Comparison of ENCODE assay signal across 8 cellular contexts in the genomic region with DNA sequence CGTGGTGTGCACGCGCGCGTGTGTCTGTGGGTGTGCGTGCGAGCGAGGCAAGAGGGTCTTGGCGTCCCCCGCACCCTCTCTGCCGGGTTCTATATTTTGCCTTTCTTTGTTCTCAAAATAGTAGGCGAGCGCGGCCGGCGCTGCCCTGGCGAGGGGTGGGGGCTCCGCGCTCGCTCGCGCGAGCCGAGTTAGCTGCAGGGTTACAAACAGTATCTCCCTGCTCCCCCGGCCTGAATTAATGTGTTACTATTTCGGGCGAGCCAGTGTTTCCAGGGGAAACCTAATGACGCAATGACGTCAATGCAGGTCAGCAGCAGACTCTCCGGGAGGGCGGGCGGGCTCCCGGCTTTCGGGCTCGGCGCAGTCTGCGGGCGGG.
DNase-seq lines count a peak whose midpoint lies in the region; ATAC-seq and TF ChIP-seq lines count a peak whose summit lies in the region.

No MANE protein-coding gene starts in this region.

- TF ChIP-seq POLR2A in upper lobe of left lung (IDR thresholded peaks at IDR 0.05) (no peak), GM18505 (IDR thresholded peaks at IDR 0.05; ENCODE audit: borderline replicate concordance, extremely low read depth, insufficient read depth, insufficient read length) (no peak)

- H3K4me3 ChIP-seq in HUES48 (ENCODE audit: low read depth, low read length): peak overlapping the region; percentile 74
- peak overlapping the region; percentile 46 for H3K4me3 ChIP-seq in effector memory CD4-positive, alpha-beta T cell (ENCODE audit: insufficient read depth, low read depth, low read length, poor library complexity, severe bottlenecking)
- H3K4me3 ChIP-seq in mucosa of descending colon: no peak overlapping the region
- peak overlapping the region in 3 of 4 donors; percentile 32 to 49 (median 43) for H3K4me3 ChIP-seq in upper lobe of left lung

- H3K27me3 ChIP-seq in HUES48 (ENCODE audit: control insufficient read depth, insufficient read depth, low read length): peaks cover 98% of the 10 kb centered on the region
- H3K27me3 ChIP-seq in effector memory CD4-positive, alpha-beta T cell (replicated peaks; ENCODE audit: control insufficient read depth, insufficient read depth, low read length, poor library complexity, severe bottlenecking): peaks cover 36% of the 10 kb centered on the region
- peaks cover 0 to 36% (median 26%) of the 10 kb centered on the region in 4 donors for H3K27me3 ChIP-seq in upper lobe of left lung

- H3K9me3 ChIP-seq in HUES48 (ENCODE audit: control insufficient read depth, insufficient read depth, low read length): no peaks in the 10 kb centered on the region
- H3K9me3 ChIP-seq in effector memory CD4-positive, alpha-beta T cell (ENCODE audit: control insufficient read depth, low read length): no peaks in the 10 kb centered on the region
- H3K9me3 ChIP-seq in mucosa of descending colon: no peaks in the 10 kb centered on the region
- no peaks in the 10 kb centered on the region for H3K9me3 ChIP-seq in upper lobe of left lung

- H3K9ac ChIP-seq in HUES48 (ENCODE audit: low read depth, low read length): no peak overlapping the region

- no peak for TF ChIP-seq EP300 in upper lobe of left lung (IDR thresholded peaks at IDR 0.05)

- no peak for TF ChIP-seq CTCF in mucosa of descending colon (IDR thresholded peaks at IDR 0.05)
- TF ChIP-seq CTCF in upper lobe of left lung (IDR thresholded peaks at IDR 0.05): no peak

- ATAC-seq in mucosa of descending colon (peak; percentile 34), upper lobe of left lung (ENCODE audit: low FRiP score in 2 of 2) (peak in 1 of 2 donors; percentile 52), GM18505 (IDR thresholded peaks at IDR 0.05; ENCODE audit: unreplicated experiment) (no peak), HG02870 (IDR thresholded peaks at IDR 0.05; ENCODE audit: unreplicated experiment) (no peak)

- DNase-seq in COLO668 (lab: John Stamatoyannopoulos, UW; ENCODE audit: unreplicated experiment): peak; percentile 62
- DNase-seq in SHP77 treated with DMSO at 0.1 percent for 48 hours (lab: John Stamatoyannopoulos, UW): peak; percentile 80
- DNase-seq in effector memory CD4-positive, alpha-beta T cell: no peak
- DNase-seq in mucosa of descending colon: no peak
- peak in 1 of 2 donors; percentile 82 for DNase-seq in upper lobe of left lung

- H3K4me1 ChIP-seq in HUES48 (ENCODE audit: control insufficient read depth, insufficient read depth, low read length): peaks cover 32% of the 10 kb centered on the region
- peaks cover 7% of the 10 kb centered on the region for H3K4me1 ChIP-seq in effector memory CD4-positive, alpha-beta T cell (ENCODE audit: control insufficient read depth, insufficient read depth, low read length, poor library complexity, severe bottlenecking)
- peaks cover 19% of the 10 kb centered on the region for H3K4me1 ChIP-seq in mucosa of descending colon (ENCODE audit: low read depth)
- peaks cover 17 to 30% (median 25%) of the 10 kb centered on the region in 4 donors for H3K4me1 ChIP-seq in upper lobe of left lung

- 0% methylated on average over 37 of the region's 38 CpGs; no CpG with 5 or more reads in 1 of the 2 donors for WGBS in upper lobe of left lung, 2 donors

- intact Hi-C loops in mucosa of descending colon (cut with DNase I, micrococcal nuclease): no loop called here

- H3K36me3 ChIP-seq in HUES48 (ENCODE audit: control insufficient read depth, insufficient read depth, low read length) (no peaks in the 10 kb centered on the region), mucosa of descending colon (ENCODE audit: low read depth) (no peaks in the 10 kb centered on the region), upper lobe of left lung (no peaks in the 10 kb centered on the region)
- H3K36me3 ChIP-seq in effector memory CD4-positive, alpha-beta T cell (ENCODE audit: control insufficient read depth, insufficient read depth, low read length): no peaks in the 10 kb centered on the region

- H3K27ac ChIP-seq in HUES48 (ENCODE audit: low read depth, low read length) (no peak overlapping the region), upper lobe of left lung (no peak overlapping the region)
- H3K27ac ChIP-seq in effector memory CD4-positive, alpha-beta T cell (ENCODE audit: insufficient read depth, low read length, poor library complexity, severe bottlenecking): no peak overlapping the region

Comparison
In these comparisons a context has a peak if more than half of its experiments do, and no peak if none do; other contexts are left out.
1. DNase-seq: peak in COLO668 (single experiment) and SHP77 treated with DMSO at 0.1 percent for 48 hours (single experiment); none in effector memory CD4-positive, alpha-beta T cell (0 of 3) and mucosa of descending colon (0 of 3).